17 cellular contexts compared by ENCODE assay signal in the genomic region with DNA sequence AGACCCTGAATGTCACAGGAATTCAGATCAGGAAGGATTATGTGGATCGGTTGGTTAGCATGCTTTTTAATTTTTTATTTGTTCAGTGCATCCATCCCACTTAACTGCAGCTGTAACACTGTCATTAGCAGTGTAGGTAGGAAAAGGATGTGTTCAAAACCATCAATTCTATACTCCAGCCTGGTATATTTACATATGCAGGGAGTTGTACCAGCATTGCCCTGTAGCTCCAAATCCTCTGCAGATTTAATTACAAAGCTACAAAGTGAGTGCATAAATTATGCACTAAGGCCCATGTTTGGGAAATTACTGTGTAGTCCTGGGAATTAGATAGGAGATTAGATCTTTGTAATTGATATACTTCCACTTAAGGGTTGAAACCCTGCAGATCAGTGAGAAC. TPM values are rescaled to one million over a fixed set of nuclear protein-coding genes. Genes with fewer than 3 reads are reported as not detected.
A peak's percentile ranks its signal among the peaks of the same experiment; 100 is the strongest.
DNase-seq lines count a peak whose midpoint lies in the region; ATAC-seq and TF ChIP-seq lines count a peak whose summit lies in the region.
"Had no signal": no experiment of that assay in that cellular context is flagged by ENCODE, and none has a peak within 500 bp of the region (broad histone marks: within the 10 kb centered on the region; RNA-seq: fewer than 3 reads in every experiment).

No MANE protein-coding gene starts in this region.

- H3F3A ChIP-seq in GM23338 (replicated peaks; ENCODE audit: low read depth), result no peaks in the 10 kb centered on the region

- no peak overlapping the region for H3K4me2 ChIP-seq in GM23338

- no peaks in the 10 kb centered on the region for H3K4me1 Mint-ChIP-seq in GM23338
- H3K4me1 Mint-ChIP-seq: CD4-positive, CD25-positive, alpha-beta regulatory T cell; CD8-positive, alpha-beta memory T cell had no signal

- H3K4me3 ChIP-seq in GM23338 (no peak overlapping the region), HEK293 (ENCODE audit: low read depth, low read length) (no peak overlapping the region), upper lobe of right lung (no peak overlapping the region)
- H3K4me3 ChIP-seq: HAP-1 had no signal

- H3K27ac ChIP-seq in GM23338 (ENCODE audit: low read depth) (no peak overlapping the region), HEK293 (ENCODE audit: extremely low read depth, low read depth, low read length) (no peak overlapping the region), upper lobe of right lung (no peak overlapping the region)
- H3K27ac ChIP-seq: HL-60 had no signal

- POLR2A ChIA-PET in HEK293 (lab: Yijun Ruan, JAX), result no interaction called here

- H3K4me1 ChIP-seq in GM23338 (ENCODE audit: insufficient read depth) (no peaks in the 10 kb centered on the region), HEK293 (ENCODE audit: control insufficient read depth, insufficient read depth, low read length) (no peaks in the 10 kb centered on the region; the same call in none of the 2 replicates), upper lobe of right lung (peaks cover 9% of the 10 kb centered on the region)
- H3K4me1 ChIP-seq: BE2C had no signal

- CTCF ChIA-PET in HEK293 (lab: Yijun Ruan, JAX), result interaction anchor here (0.6 to 1.0 kb wide), 2 partner anchors 10 to 493 kb away, joined by 3 to 4 read pairs; no protein-coding TSS in a partner anchor

- no peaks in the 10 kb centered on the region for H3K9me2 ChIP-seq in GM23338 (ENCODE audit: insufficient read depth)

- H3K4me3 Mint-ChIP-seq in GM23338, result no peak overlapping the region
- H3K4me3 Mint-ChIP-seq: CD4-positive, CD25-positive, alpha-beta regulatory T cell; CD8-positive, alpha-beta memory T cell had no signal

- peak; percentile 23 to 55 for DNase-seq in NCI-H2081 (lab: John Stamatoyannopoulos, UW)
- no peak for DNase-seq in NCI-H2081 treated with DMSO at 0.1 percent for 48 hours (lab: John Stamatoyannopoulos, UW)
- no peak for DNase-seq in GM23338 (ENCODE audit: low spot score)
- DNase-seq in SK-N-DZ (ENCODE audit: low spot score), result peak; percentile 8
- no peak for DNase-seq in upper lobe of right lung
- DNase-seq: ACHN; BE2C; C1 segment of cervical spinal cord; CD4-positive, CD25-positive, alpha-beta regulatory T cell; CD8-positive, alpha-beta memory T cell; COR-L47; DMS 273 treated with DMSO at 0.1 percent for 48 hours; GF-D8 had no signal

- no peak for ATAC-seq in GM23338
- ATAC-seq in HG02840 (IDR thresholded peaks at IDR 0.05; ENCODE audit: low FRiP score, unreplicated experiment), result no peak
- no peak for ATAC-seq in upper lobe of right lung

- no peaks in the 10 kb centered on the region for H4K20me1 ChIP-seq in GM23338 (replicated peaks; ENCODE audit: insufficient read depth)

- H3K9me3 ChIP-seq in HEK293 (ENCODE audit: control insufficient read depth, insufficient read depth, low read depth, low read length) (no peaks in the 10 kb centered on the region), upper lobe of right lung (no peaks in the 10 kb centered on the region)
- H3K9me3 ChIP-seq: BE2C, HAP-1 had no signal

- no peaks in the 10 kb centered on the region for H3K27me3 ChIP-seq in GM23338 (ENCODE audit: insufficient read depth)
- no peaks in the 10 kb centered on the region for H3K27me3 ChIP-seq in upper lobe of right lung
- H3K27me3 ChIP-seq: BE2C had no signal

- intact Hi-C loops in upper lobe of right lung (cut with DNase I), result no loop called here

- H3K9me3 Mint-ChIP-seq in GM23338, result no peaks in the 10 kb centered on the region
- H3K9me3 Mint-ChIP-seq: CD8-positive, alpha-beta memory T cell had no signal

- H3K27me3 Mint-ChIP-seq in GM23338 (ENCODE audit: insufficient read depth, low read depth, poor library complexity), result peaks cover 3% of the 10 kb centered on the region

- peak overlapping the region; percentile 85 for H2AFZ ChIP-seq in GM23338

- H3K27ac Mint-ChIP-seq in GM23338, result no peak overlapping the region
- H3K27ac Mint-ChIP-seq: CD4-positive, CD25-positive, alpha-beta regulatory T cell; CD8-positive, alpha-beta memory T cell had no signal

- no peaks in the 10 kb centered on the region for H3K36me3 Mint-ChIP-seq in GM23338 (ENCODE audit: low read depth)
- H3K36me3 Mint-ChIP-seq: CD4-positive, CD25-positive, alpha-beta regulatory T cell; CD8-positive, alpha-beta memory T cell had no signal

- no peaks in the 10 kb centered on the region for H3K36me3 ChIP-seq in GM23338 (ENCODE audit: insufficient read depth)
- no peaks in the 10 kb centered on the region for H3K36me3 ChIP-seq in HEK293 (ENCODE audit: control insufficient read depth in 2 of 2, insufficient read depth in 1 of 2, low read length in 2 of 2)
- no peaks in the 10 kb centered on the region for H3K36me3 ChIP-seq in upper lobe of right lung
- H3K36me3 ChIP-seq: BE2C, HAP-1 had no signal

- no peaks in the 10 kb centered on the region for H3K79me2 ChIP-seq in GM23338 (replicated peaks; ENCODE audit: insufficient read depth)

- no peak for TF ChIP-seq CTCF in GM23338 (conservative IDR thresholded peaks at IDR 0.05; ENCODE audit: low read depth in 2 of 2)
- no peak for TF ChIP-seq CTCF in HEK293 (tag by site-specific recombination; IDR thresholded peaks at IDR 0.05)
- no peak for TF ChIP-seq CTCF in upper lobe of right lung (IDR thresholded peaks at IDR 0.05)

TF ChIP-seq in GM23338, 12 proteins besides CTCF, POLR2A, EP300 and RAD21:
- TF ChIP-seq, protein P1, sequence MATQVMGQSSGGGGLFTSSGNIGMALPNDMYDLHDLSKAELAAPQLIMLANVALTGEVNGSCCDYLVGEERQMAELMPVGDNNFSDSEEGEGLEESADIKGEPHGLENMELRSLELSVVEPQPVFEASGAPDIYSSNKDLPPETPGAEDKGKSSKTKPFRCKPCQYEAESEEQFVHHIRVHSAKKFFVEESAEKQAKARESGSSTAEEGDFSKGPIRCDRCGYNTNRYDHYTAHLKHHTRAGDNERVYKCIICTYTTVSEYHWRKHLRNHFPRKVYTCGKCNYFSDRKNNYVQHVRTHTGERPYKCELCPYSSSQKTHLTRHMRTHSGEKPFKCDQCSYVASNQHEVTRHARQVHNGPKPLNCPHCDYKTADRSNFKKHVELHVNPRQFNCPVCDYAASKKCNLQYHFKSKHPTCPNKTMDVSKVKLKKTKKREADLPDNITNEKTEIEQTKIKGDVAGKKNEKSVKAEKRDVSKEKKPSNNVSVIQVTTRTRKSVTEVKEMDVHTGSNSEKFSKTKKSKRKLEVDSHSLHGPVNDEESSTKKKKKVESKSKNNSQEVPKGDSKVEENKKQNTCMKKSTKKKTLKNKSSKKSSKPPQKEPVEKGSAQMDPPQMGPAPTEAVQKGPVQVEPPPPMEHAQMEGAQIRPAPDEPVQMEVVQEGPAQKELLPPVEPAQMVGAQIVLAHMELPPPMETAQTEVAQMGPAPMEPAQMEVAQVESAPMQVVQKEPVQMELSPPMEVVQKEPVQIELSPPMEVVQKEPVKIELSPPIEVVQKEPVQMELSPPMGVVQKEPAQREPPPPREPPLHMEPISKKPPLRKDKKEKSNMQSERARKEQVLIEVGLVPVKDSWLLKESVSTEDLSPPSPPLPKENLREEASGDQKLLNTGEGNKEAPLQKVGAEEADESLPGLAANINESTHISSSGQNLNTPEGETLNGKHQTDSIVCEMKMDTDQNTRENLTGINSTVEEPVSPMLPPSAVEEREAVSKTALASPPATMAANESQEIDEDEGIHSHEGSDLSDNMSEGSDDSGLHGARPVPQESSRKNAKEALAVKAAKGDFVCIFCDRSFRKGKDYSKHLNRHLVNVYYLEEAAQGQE (IDR thresholded peaks at IDR 0.05; ENCODE audit: unreplicated experiment), result no peak

TF ChIP-seq in HEK293, 187 proteins besides CTCF, POLR2A, EP300 and RAD21:
- TF ChIP-seq SP7 (tag by site-specific recombination; IDR thresholded peaks at IDR 0.05) (peak; percentile 91), ZNF510 (tag by site-specific recombination; IDR thresholded peaks at IDR 0.05; ENCODE audit: insufficient replicate concordance) (no peak)

RNA-seq across cellular contexts. Expression of gene OSBPL9, which starts 15.9 kb away (rescaled TPM):
- 74.9 and 82.7 TPM in 2 replicates for total RNA-seq in GM23338 (2014; rRNA removed; shearing (Covaris generic))
- 102 and 103 TPM in 2 replicates for polyA plus RNA-seq in GM23338 (2016; fragmentation: Nextera tagmentation; extraction: Ambion mirVana)
- polyA plus RNA-seq in SK-N-DZ (2014; cell fraction: cytosol; rRNA removed), result 97.1 and 101 TPM in 2 replicates
- polyA plus RNA-seq in SK-N-DZ (2014; cell fraction: nucleus; rRNA removed), result 51.2 and 62.5 TPM in 2 replicates
- 72.7 TPM for total RNA-seq in upper lobe of right lung

Comparison
In these comparisons a context has a peak if more than half of its experiments do, and no peak if none do; other contexts are left out.
1. DNase-seq: peak in NCI-H2081 (2 of 2) and SK-N-DZ (single experiment); none in NCI-H2081 treated with DMSO at 0.1 percent for 48 hours (single experiment), GM23338 (single experiment) and upper lobe of right lung (single experiment).